In genomic region chr1:153552335-153552734, GRCh38 we compare ENCODE assay signal across 2 cellular contexts.
TF ChIP-seq lines count a peak whose summit lies in the region.

No MANE protein-coding gene starts in this region.

TF ChIP-seq in SK-N-SH, 30 proteins besides CTCF, POLR2A, EP300 and RAD21 (continued from another document):
- TF ChIP-seq IRF3 (IDR thresholded peaks at IDR 0.05; ENCODE audit: low read depth, low read length) (no peak), SMC3 (IDR thresholded peaks at IDR 0.05; ENCODE audit: low read depth, low read length) (no peak), TCF12 (IDR thresholded peaks at IDR 0.05) (no peak), POLR2AphosphoS5 (IDR thresholded peaks at IDR 0.05; ENCODE audit: low read depth, low read length) (no peak)

TF ChIP-seq in SK-N-SH treated with all-trans-retinoic acid at 6 μM for 48 hours, 23 proteins besides CTCF, POLR2A, EP300 and RAD21 (continued from another document):
- no peak for TF ChIP-seq CREB5 (CRISPR knock-in tag; IDR thresholded peaks at IDR 0.05; ENCODE audit: low read depth)
- TF ChIP-seq ZC3H10 (CRISPR knock-in tag; IDR thresholded peaks at IDR 0.05), result no peak
- TF ChIP-seq POU6F1 (CRISPR knock-in tag; IDR thresholded peaks at IDR 0.05; ENCODE audit: borderline replicate concordance, low read depth), result no peak
- TF ChIP-seq ZNF8 (CRISPR knock-in tag; IDR thresholded peaks at IDR 0.05), result no peak
- no peak for TF ChIP-seq RARB (CRISPR knock-in tag; IDR thresholded peaks at IDR 0.05)
- TF ChIP-seq CSRNP3 (CRISPR knock-in tag; IDR thresholded peaks at IDR 0.05), result no peak
